26 cellular contexts compared by ENCODE assay signal in genomic region chr6:147397306-147397705, GRCh38.
"Had no signal": no experiment of that assay in that cellular context is flagged by ENCODE, and none has a peak within 500 bp of the region (broad histone marks: within the 10 kb centered on the region; RNA-seq: fewer than 3 reads in every experiment).

No MANE protein-coding gene starts in this region.

- H3K36me3 ChIP-seq: esophagus squamous epithelium, gastrocnemius medialis, heart right ventricle, left lung, lower lobe of right lung had no signal

- ATAC-seq: effector memory CD8-positive, alpha-beta T cell; esophagus mucosa; gastrocnemius medialis; heart right ventricle; left cardiac atrium; left lung; left ventricle myocardium superior; lower lobe of right lung; mucosa of descending colon; naive thymus-derived CD8-positive, alpha-beta T cell had no signal

- H3K27ac ChIP-seq: epithelial cell of prostate, esophagus squamous epithelium, gastrocnemius medialis, heart right ventricle, left lung, lower lobe of right lung had no signal

- H3K4me1 ChIP-seq: esophagus squamous epithelium, gastrocnemius medialis, heart right ventricle, left lung, lower lobe of right lung had no signal

- H3K27me3 ChIP-seq: esophagus squamous epithelium, gastrocnemius medialis, heart right ventricle, left lung had no signal

- FAIRE-seq: endometrium, islet of Langerhans, keratinocyte had no signal

- DNase-seq: cortex of kidney; effector CD8-positive, alpha-beta T cell; effector memory CD8-positive, alpha-beta T cell; endodermal cell; erythroblast; esophagus squamous epithelium; foreskin fibroblast; foreskin melanocyte; gastrocnemius medialis; glutamatergic neuron; head of caudate nucleus; heart right ventricle; hippocampal formation; left cardiac atrium; left lung; left ventricle myocardium superior; lower lobe of right lung; mesenchymal stem cell; mucosa of descending colon; naive B cell; naive thymus-derived CD8-positive, alpha-beta T cell had no signal

- H3K9me3 ChIP-seq: gastrocnemius medialis, lower lobe of right lung had no signal

- H3K4me3 ChIP-seq: esophagus squamous epithelium, gastrocnemius medialis, heart right ventricle, left lung, lower lobe of right lung, mucosa of descending colon had no signal
